Comparison of ENCODE assay signal across 8 cellular contexts in the genomic region with DNA sequence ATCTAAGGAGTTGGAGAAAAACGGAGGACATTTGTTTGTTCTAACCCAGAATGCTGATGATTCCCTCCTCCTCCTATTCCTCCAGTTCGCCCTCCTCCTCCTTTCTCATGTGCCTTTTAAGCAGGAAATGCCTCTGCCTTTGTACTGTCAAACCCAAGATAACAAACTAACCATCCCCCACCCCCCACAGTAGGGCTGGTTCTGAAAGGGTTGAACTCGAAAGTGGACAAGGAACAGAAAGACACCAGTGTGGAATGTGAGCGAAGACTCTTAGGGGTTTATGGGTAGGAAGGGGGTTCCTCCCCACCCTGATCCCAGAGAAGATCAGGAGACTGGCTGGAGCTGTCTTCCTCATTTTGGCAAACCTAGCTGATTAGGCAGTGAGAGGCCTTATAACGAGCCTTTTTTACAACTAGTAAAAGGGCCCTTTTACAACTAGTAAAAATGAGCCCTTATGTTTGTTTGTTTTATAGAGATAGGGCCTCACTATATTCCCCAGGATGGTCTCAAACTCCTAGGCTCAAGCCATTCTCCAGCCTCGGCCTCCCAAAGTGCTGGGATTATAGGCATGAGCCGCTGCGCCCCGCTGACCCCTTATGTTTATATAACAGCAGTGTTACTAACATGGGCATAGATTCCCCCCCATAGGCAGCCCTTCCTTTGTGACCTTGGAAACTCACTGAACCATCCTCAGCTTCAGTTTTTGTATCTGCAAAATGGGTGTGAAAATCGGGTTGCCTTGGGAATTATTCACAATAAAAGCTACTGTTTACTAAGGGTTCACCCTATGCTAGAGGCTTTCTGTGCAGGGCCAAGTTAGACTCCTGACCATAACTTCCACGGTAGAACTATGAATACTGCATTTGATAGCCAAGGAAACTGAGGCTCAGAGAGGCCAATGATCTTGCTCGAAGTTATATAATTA. TPM values are rescaled to one million over a fixed set of nuclear protein-coding genes. Genes with fewer than 3 reads are reported as not detected.
DNase-seq lines count a peak whose midpoint lies in the region; ATAC-seq and TF ChIP-seq lines count a peak whose summit lies in the region.

No MANE protein-coding gene starts in this region.

- no peaks in the 10 kb centered on the region for H4K20me1 ChIP-seq in OCI-LY3 (ENCODE audit: insufficient read depth, low read length)

- H3K36me3 ChIP-seq in OCI-LY3 (replicated peaks; ENCODE audit: low read depth, low read length) (peaks cover 9% of the 10 kb centered on the region), brain microvascular endothelial cell (replicated peaks) (no peaks in the 10 kb centered on the region), skeletal muscle tissue (ENCODE audit: control insufficient read depth in 3 of 3, insufficient read depth in 3 of 3, low read length in 3 of 3) (no peaks in the 10 kb centered on the region)

- no peaks in the 10 kb centered on the region for H3K9me3 ChIP-seq in OCI-LY3 (ENCODE audit: insufficient read depth, low read length)
- H3K9me3 ChIP-seq in skeletal muscle tissue (ENCODE audit: control insufficient read depth in 3 of 3, low read length in 3 of 3): no peaks in the 10 kb centered on the region

- H3K27ac ChIP-seq in OCI-LY3 (ENCODE audit: low read length): peak overlapping the region; percentile 81
- peak overlapping the region; percentile 61 for H3K27ac ChIP-seq in brain microvascular endothelial cell
- H3K27ac ChIP-seq in skeletal muscle tissue (ENCODE audit: low read depth, low read length): peak overlapping the region; percentile 77

- no peak overlapping the region for H2AFZ ChIP-seq in OCI-LY3 (ENCODE audit: low read depth, low read length)

- H3K4me3 ChIP-seq in OCI-LY3 (ENCODE audit: low read length) (peak overlapping the region; percentile 85), brain microvascular endothelial cell (ENCODE audit: low read depth, low read length) (peak overlapping the region; percentile 80), skeletal muscle tissue (ENCODE audit: low read length in 3 of 3) (peak overlapping the region; percentile 63 to 90 (median 68))

- peak overlapping the region; percentile 92 for H3K9ac ChIP-seq in OCI-LY3 (ENCODE audit: low read length)
- H3K9ac ChIP-seq in skeletal muscle tissue (ENCODE audit: low read depth in 1 of 3, low read length in 3 of 3): peak overlapping the region; percentile 76 to 92 (median 83)

- ATAC-seq in GM21447 (IDR thresholded peaks at IDR 0.05; ENCODE audit: unreplicated experiment): no peak

- H3K27me3 ChIP-seq in OCI-LY3 (ENCODE audit: low read depth, low read length): no peaks in the 10 kb centered on the region
- no peaks in the 10 kb centered on the region for H3K27me3 ChIP-seq in brain microvascular endothelial cell (replicated peaks)
- no peaks in the 10 kb centered on the region for H3K27me3 ChIP-seq in skeletal muscle tissue (ENCODE audit: control insufficient read depth in 3 of 3, insufficient read depth in 3 of 3, low read length in 3 of 3)

- H3K79me2 ChIP-seq in OCI-LY3 (ENCODE audit: low read length): peaks cover 57% of the 10 kb centered on the region

- DNase-seq in activated CD4-positive, alpha-beta T cell treated with anti-CD3 and anti-CD28 coated beads for 48 hours: peak; percentile 10
- no peak for DNase-seq in activated CD4-positive, alpha-beta T cell treated with anti-CD3 and anti-CD28 coated beads for 1 hour
- DNase-seq in brain microvascular endothelial cell (peak; percentile 82), inferior parietal cortex (ENCODE audit: extremely low spot score) (peak; percentile 61), iPS-NIHi11 (ENCODE audit: low spot score) (no peak)

- H3K4me1 ChIP-seq in OCI-LY3 (ENCODE audit: low read length) (peaks cover 61% of the 10 kb centered on the region), skeletal muscle tissue (ENCODE audit: control insufficient read depth in 3 of 3, insufficient read depth in 3 of 3, low read length in 3 of 3) (peaks cover 17 to 35% (median 24%) of the 10 kb centered on the region in 3 donors)

- H3K4me2 ChIP-seq in OCI-LY3 (ENCODE audit: low read length): peak overlapping the region; percentile 87

- TF ChIP-seq CTCF in OCI-LY3 (IDR thresholded peaks at IDR 0.05; ENCODE audit: low read depth, low read length): no peak
- no peak for TF ChIP-seq CTCF in brain microvascular endothelial cell (IDR thresholded peaks at IDR 0.05; ENCODE audit: low read depth, low read length, missing control alignments)

- in situ Hi-C loops in brain microvascular endothelial cell (cut with HindIII; ENCODE audit: low pct_ligation_motif_present, low sequenced_read_pairs): no loop called here

RNA-seq across cellular contexts. Expression of a gene that starts 1.1 kb away (rescaled TPM):
- 69.4 TPM for total RNA-seq in skeletal muscle tissue

RNA-seq across cellular contexts. Expression of a gene that starts 3.2 kb away (rescaled TPM):
- total RNA-seq in skeletal muscle tissue: 0.52 TPM

Comparison
In these comparisons a context has a peak if more than half of its experiments do, and no peak if none do; other contexts are left out.
1. DNase-seq: peak in activated CD4-positive, alpha-beta T cell treated with anti-CD3 and anti-CD28 coated beads for 48 hours (single experiment), brain microvascular endothelial cell (single experiment) and inferior parietal cortex (single experiment); none in activated CD4-positive, alpha-beta T cell treated with anti-CD3 and anti-CD28 coated beads for 1 hour (single experiment) and iPS-NIHi11 (single experiment).
2. Peak in every context shown above with its lines, with median percentiles within 50 percentile points of each other: H3K27ac ChIP-seq and H3K4me3 ChIP-seq.